ENCODE assay signal across 8 cellular contexts in the genomic region with DNA sequence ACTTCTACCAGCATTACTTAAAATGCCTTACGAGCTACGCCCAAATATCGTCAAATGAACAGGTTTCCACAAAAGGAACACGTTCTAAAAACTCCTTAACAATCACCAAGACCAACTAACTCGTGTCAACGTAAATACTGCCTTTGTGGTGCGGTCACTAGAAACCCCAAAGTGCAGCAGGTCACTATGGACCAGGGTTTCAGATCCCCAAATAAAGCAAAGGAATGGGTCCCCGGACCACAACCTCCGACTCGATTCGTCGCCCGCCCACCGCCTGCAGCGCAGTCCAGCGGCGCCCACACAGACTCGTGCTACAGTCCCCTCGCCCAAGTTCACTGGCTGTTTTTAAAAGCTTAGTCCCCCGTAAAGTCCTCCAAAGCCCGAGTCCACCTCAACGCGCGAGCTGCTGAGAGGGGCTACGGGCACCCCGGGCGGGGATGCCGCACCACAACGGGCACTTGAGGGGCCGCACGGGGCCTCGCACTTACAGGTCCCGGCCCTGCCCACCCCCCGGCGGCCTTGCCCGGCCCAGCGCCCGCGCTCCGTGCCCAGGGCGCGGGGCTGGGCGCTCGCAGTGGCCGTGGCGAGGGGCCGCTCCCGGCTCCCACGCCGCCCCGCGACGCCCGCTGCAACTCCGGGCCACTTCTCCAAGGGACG. TPM values are rescaled to one million over a fixed set of nuclear protein-coding genes. Genes with fewer than 3 reads are reported as not detected.
A peak's percentile ranks its signal among the peaks of the same experiment; 100 is the strongest.
DNase-seq lines count a peak whose midpoint lies in the region; ATAC-seq, FAIRE-seq and TF ChIP-seq lines count a peak whose summit lies in the region.

No MANE protein-coding gene starts in this region.

- H2AK5ac ChIP-seq in H1 (ENCODE audit: low read depth, low read length), result no peak overlapping the region

- no peak overlapping the region; the same call in 1 of the 2 replicates for H2BK15ac ChIP-seq in H1 (ENCODE audit: low read length)

- peak overlapping the region; percentile 96; the same call in 1 of the 2 replicates for H2AFZ ChIP-seq in H1 (ENCODE audit: low read length)

- peaks cover 12% of the 10 kb centered on the region for H3K23me2 ChIP-seq in H1 (ENCODE audit: low read depth, low read length)

- H3K27ac ChIP-seq in H1 (ENCODE audit: low read depth, low read length), result no peak overlapping the region

- H3K79me2 ChIP-seq in H1 (ENCODE audit: control insufficient read depth in 1 of 2, insufficient read depth in 2 of 2, low read length in 2 of 2), result peaks cover 0 to 43% of the 10 kb centered on the region in 2 experiments; a peak in 3 of 4 replicates

- peak overlapping the region; percentile 64; the same call in 1 of the 2 replicates for H2BK12ac ChIP-seq in H1 (ENCODE audit: low read depth, low read length)

- H2BK20ac ChIP-seq in H1 (ENCODE audit: low read length), result no peak overlapping the region

- peak overlapping the region; percentile 62; the same call in 1 of the 2 replicates for H3K18ac ChIP-seq in H1 (ENCODE audit: extremely low read depth, low read length)

- peak; percentile 71 for FAIRE-seq in H1 (lab: Jason Lieb, UNC)

- ATAC-seq in mucosa of descending colon, result peak; percentile 18
- ATAC-seq in HG03196 (IDR thresholded peaks at IDR 0.05; ENCODE audit: unreplicated experiment), result no peak

- peaks cover 0 to 8% (median 0%) of the 10 kb centered on the region in 4 experiments; a peak in 3 of 7 replicates for H3K27me3 ChIP-seq in H1 (replicated peaks in 1 of 4; ENCODE audit: control insufficient read depth in 3 of 4, extremely low read depth in 1 of 4, insufficient read depth in 3 of 4, low read length in 3 of 4)

- H3K9ac ChIP-seq in H1 (replicated peaks in 1 of 4; ENCODE audit: extremely low read depth in 1 of 4, low read depth in 3 of 4, low read length in 3 of 4), result peak overlapping the region in 3 of 4 experiments; percentile 38 to 51 (median 50); a peak in 4 of 7 replicates

- no peak overlapping the region for H3K4ac ChIP-seq in H1 (replicated peaks; ENCODE audit: insufficient read length, low read depth, low read length)

- no peaks in the 10 kb centered on the region for H3K79me1 ChIP-seq in H1 (ENCODE audit: low read depth, low read length)

- H3K4me1 ChIP-seq in H1 (replicated peaks in 1 of 4; ENCODE audit: control insufficient read depth in 3 of 4, insufficient read depth in 4 of 4, low read length in 3 of 4) (peaks cover 9 to 11% (median 10%) of the 10 kb centered on the region in 4 experiments; a peak in 5 of 7 replicates), mucosa of descending colon (ENCODE audit: low read depth) (peaks cover 3% of the 10 kb centered on the region)

- no peak overlapping the region for H2BK120ac ChIP-seq in H1 (replicated peaks; ENCODE audit: low read depth, low read length)

- no peaks in the 10 kb centered on the region for H4K20me1 ChIP-seq in H1 (replicated peaks in 1 of 2; ENCODE audit: control insufficient read depth in 1 of 2, insufficient read depth in 2 of 2, low read length in 2 of 2)

- intact Hi-C loops in mucosa of descending colon (cut with DNase I, micrococcal nuclease), result no loop called here

- H4K8ac ChIP-seq in H1 (ENCODE audit: extremely low read depth, insufficient read depth, low read length), result peak overlapping the region; percentile 82

- H3K14ac ChIP-seq in H1 (ENCODE audit: insufficient read length), result no peak overlapping the region

- WGBS in H1 (ENCODE audit: extremely low coverage in 1 of 2, insufficient coverage in 1 of 2, insufficient read length in 1 of 2, insufficient replicate concordance in 2 of 2, low coverage in 1 of 2, low lambda C conversion rate in 2 of 2, missing lambda C conversion rate in 1 of 2), 2 experiments, result 3% methylated on average over 26 of the region's 56 CpGs; no CpG with 5 or more reads in 1 of the 2 experiments

- peak overlapping the region; percentile 83 to 90 for H3K4me2 ChIP-seq in H1 (ENCODE audit: insufficient read depth in 1 of 2, low read depth in 2 of 2, low read length in 2 of 2)

- H3K23ac ChIP-seq in H1 (ENCODE audit: insufficient read length), result no peak overlapping the region

- TF ChIP-seq EP300 in H1 (IDR thresholded peaks at IDR 0.05; ENCODE audit: borderline replicate concordance in 1 of 2, low read depth in 2 of 2, low read length in 2 of 2), result no peak

- H3K4me3 ChIP-seq in H1 (ENCODE audit: extremely low read depth in 1 of 4, insufficient read depth in 2 of 4, low read depth in 3 of 4, low read length in 4 of 4), result peak overlapping the region; percentile 69 to 85 (median 79)
- peak overlapping the region; percentile 25 for H3K4me3 ChIP-seq in mucosa of descending colon

- peak; percentile 61 for DNase-seq in DMS79 treated with DMSO at 0.1 percent for 48 hours (lab: John Stamatoyannopoulos, UW)
- peak; percentile 40 for DNase-seq in NCI-H345 (lab: John Stamatoyannopoulos, UW)
- peak in 1 of 2 experiments; percentile 71 for DNase-seq in H1 (ENCODE audit: low read depth in 1 of 2, low spot score in 2 of 2)
- peak; percentile 49 to 55 (median 55) for DNase-seq in mucosa of descending colon
- DNase-seq in activated gamma-delta T cell (lab: John Stamatoyannopoulos, UW), result no peak
- no peak for DNase-seq in activated CD4-positive, alpha-beta T cell treated with anti-CD3 and anti-CD28 coated beads for 4 hours
- no peak for DNase-seq in NCI-H2029 treated with DMSO at 0.1 percent for 48 hours (lab: John Stamatoyannopoulos, UW)

- no peaks in the 10 kb centered on the region for H3K9me3 ChIP-seq in H1 (ENCODE audit: insufficient read depth in 2 of 2, low read depth in 1 of 2, low read length in 1 of 2)
- H3K9me3 ChIP-seq in mucosa of descending colon, result no peaks in the 10 kb centered on the region

- no peak for TF ChIP-seq POLR2A in H1 (IDR thresholded peaks at IDR 0.05; ENCODE audit: control extremely low read depth in 1 of 2, low read depth in 2 of 2, low read length in 2 of 2)

- peak in 1 of 2 experiments; percentile 2; a peak in 1 of 4 replicates for TF ChIP-seq RAD21 in H1 (IDR thresholded peaks at IDR 0.05 in 1 of 2, conservative IDR thresholded peaks at IDR 0.05 in 1 of 2; ENCODE audit: low read depth in 2 of 2, low read length in 2 of 2)

- no peaks in the 10 kb centered on the region for H3K36me3 ChIP-seq in H1 (ENCODE audit: control insufficient read depth in 2 of 4, insufficient read depth in 4 of 4, low read length in 3 of 4)
- no peaks in the 10 kb centered on the region for H3K36me3 ChIP-seq in mucosa of descending colon (ENCODE audit: low read depth)

- no peak overlapping the region for H4K5ac ChIP-seq in H1 (ENCODE audit: insufficient read length, low read depth, low read length)

- TF ChIP-seq CTCF in H1 (IDR thresholded peaks at IDR 0.05; ENCODE audit: control extremely low read depth in 1 of 3, insufficient read depth in 1 of 3, low read depth in 1 of 3, low read length in 3 of 3) (no peak), mucosa of descending colon (IDR thresholded peaks at IDR 0.05) (no peak)

- POLR2A ChIA-PET in H1 (lab: Charles Lee; ENCODE audit: partially characterized antibody), result interaction anchor here (1.8 to 2.6 kb wide), 2 partner anchors 33 to 35 kb away, joined by 5 to 20 read pairs; no protein-coding TSS in a partner anchor

- peak overlapping the region; percentile 72 for H4K91ac ChIP-seq in H1 (replicated peaks; ENCODE audit: insufficient read length, low read length)

- no peak overlapping the region for H3K56ac ChIP-seq in H1 (replicated peaks; ENCODE audit: insufficient read length, low read depth, low read length)

- CTCF ChIA-PET in H1 (lab: Charles Lee; ENCODE audit: partially characterized antibody), result interaction anchor here (0.5 to 2.3 kb wide), 6 partner anchors 34 to 1279 kb away, joined by 3 to 8 read pairs (median 4); no protein-coding TSS in a partner anchor

- H2BK5ac ChIP-seq in H1 (ENCODE audit: low read depth, low read length), result no peak overlapping the region

TF ChIP-seq in H1, 55 proteins besides CTCF, POLR2A, EP300 and RAD21 (continues in another document):
- no peak for TF ChIP-seq KDM5A (IDR thresholded peaks at IDR 0.05; ENCODE audit: low read length)
- TF ChIP-seq RNF2 (IDR thresholded peaks at IDR 0.05; ENCODE audit: borderline replicate concordance, low read depth, low read length, missing control alignments, poor library complexity, severe bottlenecking), result peak; percentile 12
- TF ChIP-seq, protein P1, sequence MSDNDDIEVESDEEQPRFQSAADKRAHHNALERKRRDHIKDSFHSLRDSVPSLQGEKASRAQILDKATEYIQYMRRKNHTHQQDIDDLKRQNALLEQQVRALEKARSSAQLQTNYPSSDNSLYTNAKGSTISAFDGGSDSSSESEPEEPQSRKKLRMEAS (IDR thresholded peaks at IDR 0.05), result no peak; the same call in 1 of the 2 replicates
- TF ChIP-seq NANOG (IDR thresholded peaks at IDR 0.05; ENCODE audit: insufficient read depth, low read depth, low read length, poor library complexity, severe bottlenecking), result no peak
- TF ChIP-seq SIN3A (conservative IDR thresholded peaks at IDR 0.05 in 1 of 2, IDR thresholded peaks at IDR 0.05 in 1 of 2; ENCODE audit: low read depth in 1 of 2, low read length in 2 of 2), result 0 out of 4 replicates have a peak, but pooled peaks of 1 of the 2 experiments have one; percentile 11
- peak; percentile 27; the same call in 1 of the 2 replicates for TF ChIP-seq PHF8 (conservative IDR thresholded peaks at IDR 0.05; ENCODE audit: low read depth, low read length)
- no peak for TF ChIP-seq FOSL1 (IDR thresholded peaks at IDR 0.05; ENCODE audit: insufficient read depth, low read depth, low read length)
- no peak for TF ChIP-seq BACH1 (IDR thresholded peaks at IDR 0.05; ENCODE audit: low read length)
- TF ChIP-seq ASH2L (IDR thresholded peaks at IDR 0.05; ENCODE audit: low read length), result no peak
- no peak; a peak in 1 of 4 replicates for TF ChIP-seq HDAC2 (IDR thresholded peaks at IDR 0.05; ENCODE audit: borderline replicate concordance in 1 of 2, low read depth in 2 of 2, low read length in 2 of 2)
- TF ChIP-seq SP4 (IDR thresholded peaks at IDR 0.05; ENCODE audit: low read length), result no peak

RNA-seq across cellular contexts. Expression of a gene that starts 1.1 kb away (rescaled TPM):
- 11.6 and 13.1 TPM in 2 replicates for total RNA-seq in H1 (2021; fragmentation: NEBNext Ultra II Directional; extraction: Animal tissue kit (Norgen Biotek cat#: 25700))
- 2.1 and 2.6 TPM in 2 replicates for polyA plus RNA-seq in H1 (2011; rRNA removed)
- 2.1 TPM for polyA plus RNA-seq in H1 (2011; cell fraction: cytosol; rRNA removed)
- polyA plus RNA-seq in H1 (2011; cell fraction: nucleus; rRNA removed), result 14.2 TPM
- 3.8 to 6.3 TPM (median 4.5 TPM) in 4 replicates for polyA plus RNA-seq in H1 (2012, experiment 1 of 2)
- 0.62 TPM for polyA plus RNA-seq in H1 (2012, experiment 2 of 2)
- 5.5 TPM for polyA plus RNA-seq in H1 (2013, experiment 1 of 2)
- 4.7 TPM for polyA plus RNA-seq in H1 (2013, experiment 2 of 2)
- 25.7 and 40.9 TPM in 2 replicates for polyA minus RNA-seq in H1 (2011; rRNA and poly(A)+ RNA removed)
- polyA minus RNA-seq in H1 (2011; cell fraction: cytosol; rRNA and poly(A)+ RNA removed), result 4.4 TPM
- polyA minus RNA-seq in H1 (2011; cell fraction: nucleus; rRNA and poly(A)+ RNA removed), result 54.6 TPM
- total RNA-seq in mucosa of descending colon, result 10 to 100 TPM; 59.7 to 85.5 (median 62.6) TPM

Comparison
In these comparisons a context has a peak if more than half of its experiments do, and no peak if none do; other contexts are left out.
1. DNase-seq: peak in DMS79 treated with DMSO at 0.1 percent for 48 hours (single experiment), NCI-H345 (single experiment) and mucosa of descending colon (3 of 3); none in activated gamma-delta T cell (single experiment), activated CD4-positive, alpha-beta T cell treated with anti-CD3 and anti-CD28 coated beads for 4 hours (0 of 2) and NCI-H2029 treated with DMSO at 0.1 percent for 48 hours (single experiment).